Comparison of ENCODE assay signal across 18 cellular contexts in the genomic region with DNA sequence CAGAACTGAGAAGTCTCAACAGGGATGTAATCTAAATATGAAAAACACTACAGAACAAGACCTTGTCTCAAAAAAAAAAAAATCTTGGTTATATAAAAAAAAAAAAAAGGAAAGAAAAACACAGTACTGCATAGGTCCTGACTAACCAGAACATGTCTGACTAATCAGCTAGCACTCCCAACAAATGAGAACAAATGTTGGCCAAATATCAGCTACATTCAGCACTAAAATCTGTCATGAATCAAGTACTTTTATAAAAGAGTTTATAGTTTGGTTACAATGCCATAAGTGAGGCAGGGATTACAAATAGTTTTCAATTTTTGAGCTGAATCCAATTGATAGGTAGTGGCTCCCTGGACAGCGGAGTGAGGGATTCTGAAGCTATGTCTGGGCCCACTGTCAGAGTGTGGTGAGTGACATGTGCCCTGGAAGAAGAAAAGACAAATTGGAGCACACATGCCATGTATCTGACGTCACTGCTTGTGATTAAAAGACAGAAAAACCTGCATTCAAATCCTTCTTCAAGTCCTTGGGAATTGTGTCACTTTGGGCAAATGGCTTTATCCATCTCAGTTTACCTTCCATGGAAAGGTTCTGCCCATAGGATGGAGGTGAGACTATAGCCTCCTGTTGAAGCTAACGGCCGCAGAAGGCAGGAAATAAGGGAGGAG. TPM values are rescaled to one million over a fixed set of nuclear protein-coding genes. Genes with fewer than 3 reads are reported as not detected.
DNase-seq lines count a peak whose midpoint lies in the region; ATAC-seq, FAIRE-seq and TF ChIP-seq lines count a peak whose summit lies in the region.
"Had no signal": no experiment of that assay in that cellular context is flagged by ENCODE, and none has a peak within 500 bp of the region (broad histone marks: within the 10 kb centered on the region; RNA-seq: fewer than 3 reads in every experiment).

No MANE protein-coding gene starts in this region.

- no CpG with 5 or more reads among the region's 4 CpGs for WGBS in H9 (ENCODE audit: extremely low coverage, insufficient read length, low lambda C conversion rate)
- WGBS in pancreas, 2 donors = 88 to 90% methylated on average over 4 of the region's 4 CpGs
- WGBS in trophoblast cell (ENCODE audit: extremely low coverage, insufficient coverage, insufficient read length) = no CpG with 5 or more reads among the region's 4 CpGs

- H3K9ac ChIP-seq in H9 (ENCODE audit: extremely low read depth, insufficient read length, low read length) (no peak overlapping the region), trophoblast cell (ENCODE audit: low read length) (no peak overlapping the region)

- H3K36me3 ChIP-seq in pancreas = no peaks in the 10 kb centered on the region
- H3K36me3 ChIP-seq in trophoblast cell (ENCODE audit: control insufficient read depth in 1 of 2, insufficient read depth in 2 of 2, low read length in 2 of 2) = no peaks in the 10 kb centered on the region
- H3K36me3 ChIP-seq: left ventricle myocardium inferior, tibial artery had no signal

- H3K27me3 ChIP-seq in H9 (ENCODE audit: insufficient read depth, low read length) = no peaks in the 10 kb centered on the region
- H3K27me3 ChIP-seq in pancreas = no peaks in the 10 kb centered on the region
- no peaks in the 10 kb centered on the region for H3K27me3 ChIP-seq in trophoblast cell (ENCODE audit: insufficient read depth, low read length)
- H3K27me3 ChIP-seq: tibial artery had no signal

- no peak for TF ChIP-seq CTCF in AG09319 (IDR thresholded peaks at IDR 0.05; ENCODE audit: low read depth, low read length)
- no peak for TF ChIP-seq CTCF in HFFc6 (IDR thresholded peaks at IDR 0.05)
- no peak for TF ChIP-seq CTCF in choroid plexus epithelial cell (conservative IDR thresholded peaks at IDR 0.05; ENCODE audit: low read depth, low read length)
- no peak for TF ChIP-seq CTCF in H9 (conservative IDR thresholded peaks at IDR 0.05)
- no peak for TF ChIP-seq CTCF in pancreas (IDR thresholded peaks at IDR 0.05)

- no peak overlapping the region for H2AK5ac ChIP-seq in H9 (ENCODE audit: insufficient read length, low read length)
- H2AK5ac ChIP-seq in trophoblast cell (ENCODE audit: low read length) = no peak overlapping the region

- H4K5ac ChIP-seq in H9 (ENCODE audit: insufficient read length, low read depth, low read length) = no peak overlapping the region

- no peaks in the 10 kb centered on the region for H3K79me2 ChIP-seq in H9 (ENCODE audit: insufficient read depth, low read length)
- no peaks in the 10 kb centered on the region for H3K79me2 ChIP-seq in trophoblast cell (ENCODE audit: control insufficient read depth, insufficient read depth, low read length, poor library complexity)

- H3K27ac ChIP-seq in H9 (ENCODE audit: insufficient read length, low read depth, low read length) (no peak overlapping the region), pancreas (no peak overlapping the region), trophoblast cell (ENCODE audit: low read depth, low read length) (no peak overlapping the region)
- H3K27ac ChIP-seq: epithelial cell of prostate, left ventricle myocardium inferior, tibial artery had no signal

- H3K4me2 ChIP-seq in H9 (ENCODE audit: insufficient read depth, insufficient read length, low read length) (no peak overlapping the region), trophoblast cell (ENCODE audit: low read length) (no peak overlapping the region)

- no peak overlapping the region for H3K14ac ChIP-seq in H9 (ENCODE audit: insufficient read depth, low read length)
- no peak overlapping the region for H3K14ac ChIP-seq in trophoblast cell (ENCODE audit: low read length)

- H2BK120ac ChIP-seq in H9 (ENCODE audit: low read depth, low read length, poor library complexity, severe bottlenecking) = no peak overlapping the region
- no peak overlapping the region for H2BK120ac ChIP-seq in trophoblast cell (ENCODE audit: insufficient read depth, low read length, poor library complexity)

- no peaks in the 10 kb centered on the region for H3K27me3 Mint-ChIP-seq in HFFc6 (ENCODE audit: insufficient read depth)
- peaks cover 10% of the 10 kb centered on the region for H3K27me3 Mint-ChIP-seq in H9 (ENCODE audit: low read depth)
- H3K27me3 Mint-ChIP-seq: activated naive CD4-positive, alpha-beta T cell treated with anti-CD3 and anti-CD28 coated beads, Interleukin-2, amount 50 U/mL, for 24 hours; naive B cell had no signal

- H3K4me1 ChIP-seq in H9 (ENCODE audit: insufficient read depth, low read length) (no peaks in the 10 kb centered on the region; the same call in 1 of the 2 replicates), pancreas (no peaks in the 10 kb centered on the region), trophoblast cell (ENCODE audit: control insufficient read depth in 1 of 2, insufficient read depth in 2 of 2, low read length in 2 of 2) (peaks cover 0 to 2% of the 10 kb centered on the region in 2 experiments)

- no peak overlapping the region for H3K56ac ChIP-seq in H9 (ENCODE audit: insufficient read length, low read depth, low read length)

- FAIRE-seq in pancreas (lab: Jason Lieb, UNC) = no peak
- FAIRE-seq: H1 had no signal

- no peaks in the 10 kb centered on the region for H4K20me1 ChIP-seq in H9 (ENCODE audit: control insufficient read depth, insufficient read depth, insufficient read length)

- H2BK20ac ChIP-seq in H9 (ENCODE audit: low read depth, low read length, poor library complexity, severe bottlenecking) = no peak overlapping the region

- no peaks in the 10 kb centered on the region for H3K9me3 ChIP-seq in H9 (ENCODE audit: control insufficient read depth, low read depth, low read length)
- H3K9me3 ChIP-seq in pancreas = no peaks in the 10 kb centered on the region
- no peaks in the 10 kb centered on the region for H3K9me3 ChIP-seq in trophoblast cell (ENCODE audit: insufficient read depth, low read depth, low read length)
- H3K9me3 ChIP-seq: left ventricle myocardium inferior, tibial artery had no signal

- H2AFZ ChIP-seq in H9 (ENCODE audit: low read length) (no peak overlapping the region), trophoblast cell (ENCODE audit: insufficient read depth, low read length, poor library complexity) (no peak overlapping the region)

- DNase-seq in AG09319 (ENCODE audit: extremely low read depth, low read depth) = peak; percentile 23
- peak; percentile 78 for DNase-seq in HFFc6
- DNase-seq in choroid plexus epithelial cell (ENCODE audit: low read depth) = peak; percentile 63
- peak; percentile 28 for DNase-seq in myocyte (ENCODE audit: low read depth)
- no peak for DNase-seq in H9
- no peak for DNase-seq in inferior parietal cortex (ENCODE audit: extremely low spot score)
- DNase-seq in pancreas = no peak
- no peak for DNase-seq in trophoblast cell
- DNase-seq: C1 segment of cervical spinal cord, cerebellar nuclear complex, DMS53, left ventricle myocardium inferior, naive B cell, SW 1271, tibial artery had no signal

- no peaks in the 10 kb centered on the region for H3K79me1 ChIP-seq in H9 (ENCODE audit: insufficient read depth, low read depth, low read length, poor library complexity, severe bottlenecking)
- no peaks in the 10 kb centered on the region for H3K79me1 ChIP-seq in trophoblast cell (ENCODE audit: low read length)

- no peaks in the 10 kb centered on the region for H3K23me2 ChIP-seq in H9 (ENCODE audit: insufficient read length, low read depth, low read length, poor library complexity, severe bottlenecking)

- H3K27ac Mint-ChIP-seq in HFFc6 = peak overlapping the region; percentile 40; the same call in 1 of the 2 replicates
- no peak overlapping the region for H3K27ac Mint-ChIP-seq in H9
- H3K27ac Mint-ChIP-seq: activated naive CD4-positive, alpha-beta T cell treated with anti-CD3 and anti-CD28 coated beads, Interleukin-2, amount 50 U/mL, for 24 hours had no signal

- no peak for ATAC-seq in pancreas

- H4K8ac ChIP-seq in H9 (replicated peaks; ENCODE audit: insufficient read length, low read depth, low read length) (no peak overlapping the region), trophoblast cell (ENCODE audit: low read depth, low read length) (no peak overlapping the region)

- no peak overlapping the region for H3T11ph ChIP-seq in H9 (ENCODE audit: low read length)

- H3K4me3 ChIP-seq in choroid plexus epithelial cell (ENCODE audit: low read depth, low read length) = no peak overlapping the region
- no peak overlapping the region for H3K4me3 ChIP-seq in pancreas
- H3K4me3 ChIP-seq in trophoblast cell (ENCODE audit: low read depth, low read length) = no peak overlapping the region
- H3K4me3 ChIP-seq: left ventricle myocardium inferior, tibial artery had no signal

- no peak overlapping the region for H2BK15ac ChIP-seq in H9 (ENCODE audit: low read depth, low read length)

- H3K9me3 Mint-ChIP-seq in HFFc6 (no peaks in the 10 kb centered on the region), H9 (no peaks in the 10 kb centered on the region)
- H3K9me3 Mint-ChIP-seq: activated naive CD4-positive, alpha-beta T cell treated with anti-CD3 and anti-CD28 coated beads, Interleukin-2, amount 50 U/mL, for 24 hours; naive B cell had no signal

- H3K36me3 Mint-ChIP-seq in HFFc6 (ENCODE audit: low read depth) (no peaks in the 10 kb centered on the region), H9 (ENCODE audit: insufficient read depth in 1 of 3, low read depth in 3 of 3) (no peaks in the 10 kb centered on the region)
- H3K36me3 Mint-ChIP-seq: activated naive CD4-positive, alpha-beta T cell treated with anti-CD3 and anti-CD28 coated beads, Interleukin-2, amount 50 U/mL, for 24 hours; naive B cell had no signal

- H2BK12ac ChIP-seq in H9 (ENCODE audit: insufficient read length, low read depth, low read length) (no peak overlapping the region), trophoblast cell (ENCODE audit: low read length) (no peak overlapping the region)

- H3K4ac ChIP-seq in H9 (ENCODE audit: low read depth, low read length) (no peak overlapping the region), trophoblast cell (ENCODE audit: low read depth, low read length) (no peak overlapping the region)

- H3K4me3 Mint-ChIP-seq in HFFc6 (no peak overlapping the region; the same call in 1 of the 2 replicates), H9 (no peak overlapping the region)
- H3K4me3 Mint-ChIP-seq: activated naive CD4-positive, alpha-beta T cell treated with anti-CD3 and anti-CD28 coated beads, Interleukin-2, amount 50 U/mL, for 24 hours had no signal

- H3K4me1 Mint-ChIP-seq in HFFc6 (ENCODE audit: low read depth) = peaks cover 18% of the 10 kb centered on the region
- peaks cover 9 to 23% of the 10 kb centered on the region in 2 experiments for H3K4me1 Mint-ChIP-seq in H9
- H3K4me1 Mint-ChIP-seq: activated naive CD4-positive, alpha-beta T cell treated with anti-CD3 and anti-CD28 coated beads, Interleukin-2, amount 50 U/mL, for 24 hours had no signal

- H2BK5ac ChIP-seq in H9 (ENCODE audit: insufficient read length, low read length) (no peak overlapping the region), trophoblast cell (ENCODE audit: low read depth, low read length, poor library complexity) (no peak overlapping the region)

- H3K23ac ChIP-seq in H9 (ENCODE audit: insufficient read length, low read depth, low read length) (no peak overlapping the region), trophoblast cell (ENCODE audit: low read length) (no peak overlapping the region)

- H4K91ac ChIP-seq in H9 (ENCODE audit: insufficient read length, low read depth, low read length) = no peak overlapping the region
- H4K91ac ChIP-seq in trophoblast cell (ENCODE audit: low read depth, low read length) = no peak overlapping the region

- intact Hi-C loops in pancreas (cut with DNase I) = no loop called here

- H4K12ac ChIP-seq in trophoblast cell (ENCODE audit: low read depth, low read length) = no peak overlapping the region

- H3K18ac ChIP-seq in H9 (ENCODE audit: insufficient read length, low read depth, low read length) = no peak overlapping the region
- no peak overlapping the region for H3K18ac ChIP-seq in trophoblast cell (ENCODE audit: low read length)

RNA-seq across cellular contexts. Expression of a gene that starts 5.6 kb away (rescaled TPM):
- 1 to 10 TPM; 3.0 to 4.6 (median 3.7) TPM for total RNA-seq in HFFc6 (2021; fragmentation: NEBNext Ultra II Directional; extraction: Animal tissue kit (Norgen Biotek cat#: 25700))
- total RNA-seq in myocyte (4.1 and 6.1 TPM in 2 replicates), H9 (2021) (20.2 and 20.8 TPM in 2 replicates), pancreas (1 to 10 TPM; 3.5 to 4.6 (median 4.0) TPM)
- polyA plus RNA-seq in myocyte (2012) = 4.4 TPM
- polyA plus RNA-seq in pancreas = 1 to 10 TPM; 1.1 to 2.3 TPM
- polyA plus RNA-seq in trophoblast cell (2013) = 2.9 and 3.1 TPM in 2 replicates

RNA-seq across cellular contexts. Expression of a gene that starts 38.6 kb away (rescaled TPM):
- 100 to 1,000 TPM in 1 of 6 experiments, 10 to 100 TPM in 5; 65.0 to 100 (median 70.8) TPM for total RNA-seq in HFFc6 (2021; fragmentation: NEBNext Ultra II Directional; extraction: Animal tissue kit (Norgen Biotek cat#: 25700))
- total RNA-seq in myocyte (3.5 and 5.9 TPM in 2 replicates), H9 (2021) (20.2 and 22.2 TPM in 2 replicates), pancreas (10 to 100 TPM; 37.4 to 57.6 (median 49.1) TPM)
- polyA plus RNA-seq in myocyte (2012) = 63.5 TPM
- 10 to 100 TPM; 25.8 to 41.6 TPM for polyA plus RNA-seq in pancreas
- 84.9 and 94.4 TPM in 2 replicates for polyA plus RNA-seq in trophoblast cell (2013)

Comparison
In these comparisons a context has a peak if more than half of its experiments do, and no peak if none do; other contexts are left out.
1. DNase-seq: peak in AG09319 (single experiment), HFFc6 (single experiment), choroid plexus epithelial cell (single experiment) and myocyte (single experiment); none in H9 (single experiment), inferior parietal cortex (single experiment), pancreas (0 of 6) and trophoblast cell (0 of 2).